ENCODE assay signal across 14 cellular contexts in the genomic region with DNA sequence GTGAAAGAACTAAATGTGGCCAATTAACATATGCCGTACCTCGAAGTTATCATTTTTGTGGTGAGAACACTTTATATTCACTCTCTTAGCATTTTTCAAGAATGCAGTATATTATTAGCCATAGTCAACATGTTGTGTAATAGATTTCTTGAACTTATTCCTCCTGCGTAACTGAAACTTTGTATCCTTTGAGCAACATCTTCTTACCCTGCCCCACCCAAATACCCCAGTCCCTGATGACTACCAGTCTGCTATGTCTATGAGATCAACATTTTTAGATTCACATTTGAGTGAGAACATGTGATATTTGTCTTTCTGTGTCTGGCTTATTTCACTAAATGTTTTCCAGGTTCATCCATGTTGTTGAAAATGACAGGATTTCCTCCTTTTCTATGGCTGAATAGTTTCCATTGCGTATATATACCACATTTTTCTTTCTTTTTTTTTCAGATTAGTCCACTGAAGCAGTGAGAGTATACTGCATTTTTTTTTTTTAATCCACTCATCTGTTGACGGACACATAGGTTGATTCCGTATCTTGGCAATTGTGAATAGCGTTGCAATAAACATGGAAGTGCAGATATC. TPM values are rescaled to one million over a fixed set of nuclear protein-coding genes. Genes with fewer than 3 reads are reported as not detected.
A peak's percentile ranks its signal among the peaks of the same experiment; 100 is the strongest.
DNase-seq lines count a peak whose midpoint lies in the region; ATAC-seq and TF ChIP-seq lines count a peak whose summit lies in the region.
"Had no signal": no experiment of that assay in that cellular context is flagged by ENCODE, and none has a peak within 500 bp of the region (broad histone marks: within the 10 kb centered on the region; RNA-seq: fewer than 3 reads in every experiment).

No MANE protein-coding gene starts in this region.

- CTCF ChIA-PET in HEK293T (lab: Yijun Ruan, JAX), result no interaction called here

- H3K4me1 ChIP-seq in mucosa of descending colon (ENCODE audit: low read depth), result no peaks in the 10 kb centered on the region
- H3K4me1 ChIP-seq: Caco-2 had no signal

- peaks cover 0 to 4% (median 0%) of the 10 kb centered on the region in 7 donors for H3K9me3 Mint-ChIP-seq in CD14-positive monocyte
- H3K9me3 Mint-ChIP-seq: CD4-positive, alpha-beta T cell; GM23338; HFFc6 had no signal

- POLR2A ChIA-PET in HEK293T (lab: Yijun Ruan, JAX), result no interaction called here

- no peak overlapping the region for H3K4me3 ChIP-seq in mucosa of descending colon
- H3K4me3 ChIP-seq: GM23338 had no signal

- no peak overlapping the region for H3K4me3 Mint-ChIP-seq in CD14-positive monocyte
- H3K4me3 Mint-ChIP-seq: CD4-positive, alpha-beta T cell; GM23338; HFFc6 had no signal

- H3K36me3 ChIP-seq in mucosa of descending colon (ENCODE audit: low read depth), result no peaks in the 10 kb centered on the region
- H3K36me3 ChIP-seq: BE2C had no signal

- peak overlapping the region in 6 of 7 donors; percentile 17 to 72 (median 41) for H3K27ac Mint-ChIP-seq in CD14-positive monocyte
- H3K27ac Mint-ChIP-seq: CD4-positive, alpha-beta T cell; GM23338; HFFc6 had no signal

- ATAC-seq in HG02884 (IDR thresholded peaks at IDR 0.05; ENCODE audit: unreplicated experiment) (no peak), mucosa of descending colon (no peak)
- ATAC-seq: GM23338 had no signal

- no peak for TF ChIP-seq CTCF in CD14-positive monocyte (IDR thresholded peaks at IDR 0.05)
- no peak for TF ChIP-seq CTCF in mucosa of descending colon (IDR thresholded peaks at IDR 0.05)

- no peak for DNase-seq in CD14-positive monocyte (ENCODE audit: low spot score)
- DNase-seq in amniotic epithelial cell (ENCODE audit: low read depth), result peak; percentile 88
- DNase-seq in fibroblast of gingiva (ENCODE audit: low read depth), result peak; percentile 8
- no peak for DNase-seq in HEK293T (ENCODE audit: extremely low spot score)
- DNase-seq in mucosa of descending colon, result no peak
- DNase-seq: BE2C; C1 segment of cervical spinal cord; Caco-2; CD4-positive, alpha-beta T cell; HCEC 1CT; HFFc6; IMR-90 had no signal

- peaks cover 0 to 1% (median 0%) of the 10 kb centered on the region in 3 donors for H3K27me3 Mint-ChIP-seq in CD14-positive monocyte (ENCODE audit: low read depth in 3 of 3)

- H3K4me1 Mint-ChIP-seq in CD14-positive monocyte, result peaks cover 15% of the 10 kb centered on the region

- no peaks in the 10 kb centered on the region for H3K36me3 Mint-ChIP-seq in CD14-positive monocyte

- H3K9me3 ChIP-seq in mucosa of descending colon, result no peaks in the 10 kb centered on the region
- H3K9me3 ChIP-seq: BE2C, Caco-2 had no signal

- intact Hi-C loops in CD14-positive monocyte (cut with micrococcal nuclease) (no loop called here), mucosa of descending colon (cut with DNase I, micrococcal nuclease) (no loop called here)

TF ChIP-seq in HEK293T, 16 proteins besides CTCF, POLR2A, EP300 and RAD21:
- TF ChIP-seq HDGF (IDR thresholded peaks at IDR 0.05; ENCODE audit: borderline replicate concordance) (no peak), FOXM1 (IDR thresholded peaks at IDR 0.05; ENCODE audit: borderline replicate concordance) (no peak), FOXA1 (IDR thresholded peaks at IDR 0.05) (no peak), NFRKB (IDR thresholded peaks at IDR 0.05) (no peak)

RNA-seq across cellular contexts. Expression of gene KBTBD8, which starts 12.7 kb away (rescaled TPM):
- 1 to 10 TPM; 3.0 to 3.2 TPM for polyA plus RNA-seq in CD14-positive monocyte
- total RNA-seq in mucosa of descending colon, result 1 to 10 TPM; 1.9 to 2.7 (median 2.5) TPM

Comparison
In these comparisons a context has a peak if more than half of its experiments do, and no peak if none do; other contexts are left out.
1. DNase-seq: peak in amniotic epithelial cell (single experiment) and fibroblast of gingiva (single experiment); none in CD14-positive monocyte (single experiment), HEK293T (single experiment) and mucosa of descending colon (0 of 3).